1 cellular context compared by ENCODE assay signal in genomic region chr11:290621-291231, GRCh38.
TF ChIP-seq lines count a peak whose summit lies in the region.

No MANE protein-coding gene starts in this region.

TF ChIP-seq in K562, 482 proteins besides CTCF, POLR2A, EP300 and RAD21:
- TF ChIP-seq NFIX (CRISPR knock-in tag; IDR thresholded peaks at IDR 0.05; ENCODE audit: low read depth) (no peak), POLR2G (IDR thresholded peaks at IDR 0.05; ENCODE audit: low read depth, low read length) (0 out of 2 replicates have a peak, but pooled peaks have one; percentile 22), RBFOX2 (IDR thresholded peaks at IDR 0.05; ENCODE audit: low read depth, low read length) (peak; percentile 14; the same call in 1 of the 2 replicates)
